In genomic region chr15:43042885-43043284, GRCh38 we compare ENCODE assay signal across 11 cellular contexts.
"Had no signal": no experiment of that assay in that cellular context is flagged by ENCODE, and none has a peak within 500 bp of the region (broad histone marks: within the 10 kb centered on the region; RNA-seq: fewer than 3 reads in every experiment).

No MANE protein-coding gene starts in this region.

- ATAC-seq: GM23338, HCT116 had no signal

- H3K4me1 ChIP-seq: HAP-1 had no signal

- FAIRE-seq: H1, H54 had no signal

- DNase-seq: GM23248, GOT3, H7, H9, HCEC 1CT, HFFc6 had no signal

- H2AFZ ChIP-seq: GM23248, GM23338 had no signal

- H3K27ac ChIP-seq: GM23248 had no signal

- H3K4me3 ChIP-seq: GM23248, GM23338, HAP-1 had no signal

- H3K4me2 ChIP-seq: GM23338 had no signal

- H3K9me3 ChIP-seq: HAP-1 had no signal

- H3K9ac ChIP-seq: GM23248 had no signal
